ENCODE assay signal across 1 cellular context in the genomic region with DNA sequence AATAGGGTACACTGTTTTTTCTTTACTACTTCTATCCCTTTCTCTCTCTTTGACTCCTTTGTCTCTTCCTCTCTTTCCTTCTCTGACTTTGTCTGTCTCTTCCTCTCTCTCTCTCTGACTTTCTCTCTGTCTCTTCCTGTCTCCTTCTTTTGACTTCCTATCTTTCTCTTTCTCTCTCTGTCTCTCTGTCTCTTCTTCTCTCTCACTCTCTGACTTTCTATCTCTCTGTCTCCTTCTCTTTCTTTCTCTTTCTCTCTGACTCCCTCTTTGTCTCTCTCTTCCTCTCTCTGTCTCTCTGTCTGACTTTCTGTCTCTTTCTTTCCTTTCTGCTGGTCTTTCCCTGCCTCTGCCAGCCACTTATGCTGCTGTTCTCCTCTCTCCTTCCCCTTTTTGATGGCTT.
TF ChIP-seq lines count a peak whose summit lies in the region.

No MANE protein-coding gene starts in this region.

TF ChIP-seq in GM23338, 12 proteins besides CTCF, POLR2A, EP300 and RAD21 (continued from another document):
- TF ChIP-seq, protein P1, sequence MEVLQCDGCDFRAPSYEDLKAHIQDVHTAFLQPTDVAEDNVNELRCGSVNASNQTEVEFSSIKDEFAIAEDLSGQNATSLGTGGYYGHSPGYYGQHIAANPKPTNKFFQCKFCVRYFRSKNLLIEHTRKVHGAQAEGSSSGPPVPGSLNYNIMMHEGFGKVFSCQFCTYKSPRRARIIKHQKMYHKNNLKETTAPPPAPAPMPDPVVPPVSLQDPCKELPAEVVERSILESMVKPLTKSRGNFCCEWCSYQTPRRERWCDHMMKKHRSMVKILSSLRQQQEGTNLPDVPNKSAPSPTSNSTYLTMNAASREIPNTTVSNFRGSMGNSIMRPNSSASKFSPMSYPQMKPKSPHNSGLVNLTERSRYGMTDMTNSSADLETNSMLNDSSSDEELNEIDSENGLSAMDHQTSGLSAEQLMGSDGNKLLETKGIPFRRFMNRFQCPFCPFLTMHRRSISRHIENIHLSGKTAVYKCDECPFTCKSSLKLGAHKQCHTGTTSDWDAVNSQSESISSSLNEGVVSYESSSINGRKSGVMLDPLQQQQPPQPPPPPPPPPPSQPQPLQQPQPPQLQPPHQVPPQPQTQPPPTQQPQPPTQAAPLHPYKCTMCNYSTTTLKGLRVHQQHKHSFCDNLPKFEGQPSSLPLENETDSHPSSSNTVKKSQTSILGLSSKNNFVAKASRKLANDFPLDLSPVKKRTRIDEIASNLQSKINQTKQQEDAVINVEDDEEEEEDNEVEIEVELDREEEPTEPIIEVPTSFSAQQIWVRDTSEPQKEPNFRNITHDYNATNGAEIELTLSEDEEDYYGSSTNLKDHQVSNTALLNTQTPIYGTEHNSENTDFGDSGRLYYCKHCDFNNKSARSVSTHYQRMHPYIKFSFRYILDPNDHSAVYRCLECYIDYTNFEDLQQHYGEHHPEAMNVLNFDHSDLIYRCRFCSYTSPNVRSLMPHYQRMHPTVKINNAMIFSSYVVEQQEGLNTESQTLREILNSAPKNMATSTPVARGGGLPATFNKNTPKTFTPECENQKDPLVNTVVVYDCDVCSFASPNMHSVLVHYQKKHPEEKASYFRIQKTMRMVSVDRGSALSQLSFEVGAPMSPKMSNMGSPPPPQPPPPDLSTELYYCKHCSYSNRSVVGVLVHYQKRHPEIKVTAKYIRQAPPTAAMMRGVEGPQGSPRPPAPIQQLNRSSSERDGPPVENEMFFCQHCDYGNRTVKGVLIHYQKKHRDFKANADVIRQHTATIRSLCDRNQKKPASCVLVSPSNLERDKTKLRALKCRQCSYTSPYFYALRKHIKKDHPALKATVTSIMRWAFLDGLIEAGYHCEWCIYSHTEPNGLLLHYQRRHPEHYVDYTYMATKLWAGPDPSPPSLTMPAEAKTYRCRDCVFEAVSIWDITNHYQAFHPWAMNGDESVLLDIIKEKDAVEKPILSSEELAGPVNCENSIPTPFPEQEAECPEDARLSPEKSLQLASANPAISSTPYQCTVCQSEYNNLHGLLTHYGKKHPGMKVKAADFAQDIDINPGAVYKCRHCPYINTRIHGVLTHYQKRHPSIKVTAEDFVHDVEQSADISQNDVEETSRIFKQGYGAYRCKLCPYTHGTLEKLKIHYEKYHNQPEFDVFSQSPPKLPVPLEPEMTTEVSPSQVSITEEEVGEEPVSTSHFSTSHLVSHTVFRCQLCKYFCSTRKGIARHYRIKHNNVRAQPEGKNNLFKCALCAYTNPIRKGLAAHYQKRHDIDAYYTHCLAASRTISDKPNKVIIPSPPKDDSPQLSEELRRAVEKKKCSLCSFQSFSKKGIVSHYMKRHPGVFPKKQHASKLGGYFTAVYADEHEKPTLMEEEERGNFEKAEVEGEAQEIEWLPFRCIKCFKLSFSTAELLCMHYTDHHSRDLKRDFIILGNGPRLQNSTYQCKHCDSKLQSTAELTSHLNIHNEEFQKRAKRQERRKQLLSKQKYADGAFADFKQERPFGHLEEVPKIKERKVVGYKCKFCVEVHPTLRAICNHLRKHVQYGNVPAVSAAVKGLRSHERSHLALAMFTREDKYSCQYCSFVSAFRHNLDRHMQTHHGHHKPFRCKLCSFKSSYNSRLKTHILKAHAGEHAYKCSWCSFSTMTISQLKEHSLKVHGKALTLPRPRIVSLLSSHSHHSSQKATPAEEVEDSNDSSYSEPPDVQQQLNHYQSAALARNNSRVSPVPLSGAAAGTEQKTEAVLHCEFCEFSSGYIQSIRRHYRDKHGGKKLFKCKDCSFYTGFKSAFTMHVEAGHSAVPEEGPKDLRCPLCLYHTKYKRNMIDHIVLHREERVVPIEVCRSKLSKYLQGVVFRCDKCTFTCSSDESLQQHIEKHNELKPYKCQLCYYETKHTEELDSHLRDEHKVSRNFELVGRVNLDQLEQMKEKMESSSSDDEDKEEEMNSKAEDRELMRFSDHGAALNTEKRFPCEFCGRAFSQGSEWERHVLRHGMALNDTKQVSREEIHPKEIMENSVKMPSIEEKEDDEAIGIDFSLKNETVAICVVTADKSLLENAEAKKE (CRISPR knock-in tag; IDR thresholded peaks at IDR 0.05), result no peak
- TF ChIP-seq POLR2AphosphoS5 (IDR thresholded peaks at IDR 0.05; ENCODE audit: low read depth) (no peak), STAT1 (IDR thresholded peaks at IDR 0.05; ENCODE audit: unreplicated experiment) (no peak), CREB1 (CRISPR knock-in tag; IDR thresholded peaks at IDR 0.05; ENCODE audit: low read depth) (no peak), JUNB (IDR thresholded peaks at IDR 0.05; ENCODE audit: unreplicated experiment) (no peak), NANOG (IDR thresholded peaks at IDR 0.05; ENCODE audit: borderline replicate concordance) (no peak), EZH2phosphoT487 (IDR thresholded peaks at IDR 0.05; ENCODE audit: unreplicated experiment) (no peak), ZNF331 (CRISPR knock-in tag; IDR thresholded peaks at IDR 0.05; ENCODE audit: low read depth) (no peak)
- TF ChIP-seq, protein P2, sequence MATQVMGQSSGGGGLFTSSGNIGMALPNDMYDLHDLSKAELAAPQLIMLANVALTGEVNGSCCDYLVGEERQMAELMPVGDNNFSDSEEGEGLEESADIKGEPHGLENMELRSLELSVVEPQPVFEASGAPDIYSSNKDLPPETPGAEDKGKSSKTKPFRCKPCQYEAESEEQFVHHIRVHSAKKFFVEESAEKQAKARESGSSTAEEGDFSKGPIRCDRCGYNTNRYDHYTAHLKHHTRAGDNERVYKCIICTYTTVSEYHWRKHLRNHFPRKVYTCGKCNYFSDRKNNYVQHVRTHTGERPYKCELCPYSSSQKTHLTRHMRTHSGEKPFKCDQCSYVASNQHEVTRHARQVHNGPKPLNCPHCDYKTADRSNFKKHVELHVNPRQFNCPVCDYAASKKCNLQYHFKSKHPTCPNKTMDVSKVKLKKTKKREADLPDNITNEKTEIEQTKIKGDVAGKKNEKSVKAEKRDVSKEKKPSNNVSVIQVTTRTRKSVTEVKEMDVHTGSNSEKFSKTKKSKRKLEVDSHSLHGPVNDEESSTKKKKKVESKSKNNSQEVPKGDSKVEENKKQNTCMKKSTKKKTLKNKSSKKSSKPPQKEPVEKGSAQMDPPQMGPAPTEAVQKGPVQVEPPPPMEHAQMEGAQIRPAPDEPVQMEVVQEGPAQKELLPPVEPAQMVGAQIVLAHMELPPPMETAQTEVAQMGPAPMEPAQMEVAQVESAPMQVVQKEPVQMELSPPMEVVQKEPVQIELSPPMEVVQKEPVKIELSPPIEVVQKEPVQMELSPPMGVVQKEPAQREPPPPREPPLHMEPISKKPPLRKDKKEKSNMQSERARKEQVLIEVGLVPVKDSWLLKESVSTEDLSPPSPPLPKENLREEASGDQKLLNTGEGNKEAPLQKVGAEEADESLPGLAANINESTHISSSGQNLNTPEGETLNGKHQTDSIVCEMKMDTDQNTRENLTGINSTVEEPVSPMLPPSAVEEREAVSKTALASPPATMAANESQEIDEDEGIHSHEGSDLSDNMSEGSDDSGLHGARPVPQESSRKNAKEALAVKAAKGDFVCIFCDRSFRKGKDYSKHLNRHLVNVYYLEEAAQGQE (IDR thresholded peaks at IDR 0.05; ENCODE audit: unreplicated experiment), result no peak
TF ChIP-seq in GM23338: peak in this region for 0.
